Comparison of ENCODE assay signal across 1 cellular context in genomic region chr17:812638-813204, GRCh38.
TF ChIP-seq lines count a peak whose summit lies in the region.

No MANE protein-coding gene starts in this region.

TF ChIP-seq in HEK293, 187 proteins besides CTCF, POLR2A, EP300 and RAD21 (continued from another document):
- no peak for TF ChIP-seq ZNF350 (tag by site-specific recombination; IDR thresholded peaks at IDR 0.05)
- TF ChIP-seq, protein P1, sequence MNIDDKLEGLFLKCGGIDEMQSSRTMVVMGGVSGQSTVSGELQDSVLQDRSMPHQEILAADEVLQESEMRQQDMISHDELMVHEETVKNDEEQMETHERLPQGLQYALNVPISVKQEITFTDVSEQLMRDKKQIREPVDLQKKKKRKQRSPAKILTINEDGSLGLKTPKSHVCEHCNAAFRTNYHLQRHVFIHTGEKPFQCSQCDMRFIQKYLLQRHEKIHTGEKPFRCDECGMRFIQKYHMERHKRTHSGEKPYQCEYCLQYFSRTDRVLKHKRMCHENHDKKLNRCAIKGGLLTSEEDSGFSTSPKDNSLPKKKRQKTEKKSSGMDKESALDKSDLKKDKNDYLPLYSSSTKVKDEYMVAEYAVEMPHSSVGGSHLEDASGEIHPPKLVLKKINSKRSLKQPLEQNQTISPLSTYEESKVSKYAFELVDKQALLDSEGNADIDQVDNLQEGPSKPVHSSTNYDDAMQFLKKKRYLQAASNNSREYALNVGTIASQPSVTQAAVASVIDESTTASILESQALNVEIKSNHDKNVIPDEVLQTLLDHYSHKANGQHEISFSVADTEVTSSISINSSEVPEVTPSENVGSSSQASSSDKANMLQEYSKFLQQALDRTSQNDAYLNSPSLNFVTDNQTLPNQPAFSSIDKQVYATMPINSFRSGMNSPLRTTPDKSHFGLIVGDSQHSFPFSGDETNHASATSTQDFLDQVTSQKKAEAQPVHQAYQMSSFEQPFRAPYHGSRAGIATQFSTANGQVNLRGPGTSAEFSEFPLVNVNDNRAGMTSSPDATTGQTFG (tag by site-specific recombination; IDR thresholded peaks at IDR 0.05; ENCODE audit: borderline replicate concordance): peak; percentile 62; the same call in 1 of the 2 replicates
- TF ChIP-seq ZNF274 (IDR thresholded peaks at IDR 0.05; ENCODE audit: low read length): no peak
- TF ChIP-seq ZNF274 (tag by site-specific recombination; IDR thresholded peaks at IDR 0.05; ENCODE audit: borderline replicate concordance): no peak
- TF ChIP-seq ZNF623 (tag by site-specific recombination; IDR thresholded peaks at IDR 0.05): no peak
- no peak for TF ChIP-seq SP7 (tag by site-specific recombination; IDR thresholded peaks at IDR 0.05)
- no peak for TF ChIP-seq ZNF501 (tag by site-specific recombination; IDR thresholded peaks at IDR 0.05)
- TF ChIP-seq ZNF211 (tag by site-specific recombination; IDR thresholded peaks at IDR 0.05; ENCODE audit: low read depth): no peak
- TF ChIP-seq ZNF473 (tag by site-specific recombination; IDR thresholded peaks at IDR 0.05): peak; percentile 84; the same call in 1 of the 2 replicates
- TF ChIP-seq, protein P2, sequence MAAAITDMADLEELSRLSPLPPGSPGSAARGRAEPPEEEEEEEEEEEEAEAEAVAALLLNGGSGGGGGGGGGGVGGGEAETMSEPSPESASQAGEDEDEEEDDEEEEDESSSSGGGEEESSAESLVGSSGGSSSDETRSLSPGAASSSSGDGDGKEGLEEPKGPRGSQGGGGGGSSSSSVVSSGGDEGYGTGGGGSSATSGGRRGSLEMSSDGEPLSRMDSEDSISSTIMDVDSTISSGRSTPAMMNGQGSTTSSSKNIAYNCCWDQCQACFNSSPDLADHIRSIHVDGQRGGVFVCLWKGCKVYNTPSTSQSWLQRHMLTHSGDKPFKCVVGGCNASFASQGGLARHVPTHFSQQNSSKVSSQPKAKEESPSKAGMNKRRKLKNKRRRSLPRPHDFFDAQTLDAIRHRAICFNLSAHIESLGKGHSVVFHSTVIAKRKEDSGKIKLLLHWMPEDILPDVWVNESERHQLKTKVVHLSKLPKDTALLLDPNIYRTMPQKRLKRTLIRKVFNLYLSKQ (tag by site-specific recombination; IDR thresholded peaks at IDR 0.05; ENCODE audit: borderline replicate concordance): no peak
- no peak for TF ChIP-seq GLI2 (tag by site-specific recombination; IDR thresholded peaks at IDR 0.05; ENCODE audit: borderline replicate concordance, low read depth)
- peak; percentile 87; the same call in 1 of the 2 replicates for TF ChIP-seq ZNF521 (tag by site-specific recombination; IDR thresholded peaks at IDR 0.05)
- TF ChIP-seq ZNF16 (tag by site-specific recombination; IDR thresholded peaks at IDR 0.05; ENCODE audit: low read depth): no peak
- TF ChIP-seq ZNF776 (tag by site-specific recombination; IDR thresholded peaks at IDR 0.05; ENCODE audit: borderline replicate concordance): no peak
- TF ChIP-seq, protein P3, sequence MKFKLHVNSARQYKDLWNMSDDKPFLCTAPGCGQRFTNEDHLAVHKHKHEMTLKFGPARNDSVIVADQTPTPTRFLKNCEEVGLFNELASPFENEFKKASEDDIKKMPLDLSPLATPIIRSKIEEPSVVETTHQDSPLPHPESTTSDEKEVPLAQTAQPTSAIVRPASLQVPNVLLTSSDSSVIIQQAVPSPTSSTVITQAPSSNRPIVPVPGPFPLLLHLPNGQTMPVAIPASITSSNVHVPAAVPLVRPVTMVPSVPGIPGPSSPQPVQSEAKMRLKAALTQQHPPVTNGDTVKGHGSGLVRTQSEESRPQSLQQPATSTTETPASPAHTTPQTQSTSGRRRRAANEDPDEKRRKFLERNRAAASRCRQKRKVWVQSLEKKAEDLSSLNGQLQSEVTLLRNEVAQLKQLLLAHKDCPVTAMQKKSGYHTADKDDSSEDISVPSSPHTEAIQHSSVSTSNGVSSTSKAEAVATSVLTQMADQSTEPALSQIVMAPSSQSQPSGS (tag by site-specific recombination; IDR thresholded peaks at IDR 0.05; ENCODE audit: low read depth): no peak
